Comparison of ENCODE assay signal across 16 cellular contexts in the genomic region with DNA sequence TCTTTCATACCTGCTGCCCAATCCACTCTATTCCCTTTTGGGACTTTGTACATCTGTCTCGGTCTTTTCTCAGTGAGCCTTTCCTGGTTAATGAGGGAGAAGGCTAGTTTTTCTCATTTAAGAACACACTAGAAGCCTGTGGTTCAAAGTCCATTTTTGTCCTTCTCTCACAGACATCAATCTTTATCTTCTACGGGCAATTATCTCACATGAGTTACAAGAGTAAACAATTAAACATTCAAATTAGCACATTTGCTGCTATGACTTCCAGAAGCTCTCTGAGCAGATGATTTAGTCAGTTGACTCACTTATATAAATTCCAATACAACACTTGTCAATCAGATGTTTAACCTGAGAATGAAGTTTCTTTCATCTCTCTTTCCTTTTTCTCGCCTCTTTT.
"Had no signal": no experiment of that assay in that cellular context is flagged by ENCODE, and none has a peak within 500 bp of the region (broad histone marks: within the 10 kb centered on the region; RNA-seq: fewer than 3 reads in every experiment).

No MANE protein-coding gene starts in this region.

- FAIRE-seq: RCC 7860 had no signal

- H3K4me1 ChIP-seq: SJCRH30 had no signal

- H3K36me3 ChIP-seq: SJCRH30 had no signal

- ATAC-seq: SK-N-SH treated with all-trans-retinoic acid at 6 μM for 48 hours had no signal

- H3K9me3 ChIP-seq: SJCRH30 had no signal

- H3K27ac ChIP-seq: SJCRH30 had no signal

- H3K27me3 ChIP-seq: SJCRH30 had no signal

- DNase-seq: KBM-7, NCI-H1092, NCI-H1105 treated with DMSO at 0.1 percent for 48 hours, NCI-H1417 treated with DMSO at 0.1 percent for 48 hours, NCI-H146, NCI-H1694 treated with DMSO at 0.1 percent for 48 hours, NCI-H1930, NCI-H2107, NCI-H2227 treated with DMSO at 0.1 percent for 48 hours, NCI-H524, NCI-H748 treated with DMSO at 0.1 percent for 48 hours, Right ventricle myocardium superior, RPMI8226, SJCRH30 had no signal

- H3K4me3 ChIP-seq: SJCRH30 had no signal
